ENCODE assay signal across 10 cellular contexts in genomic region chr14:75283884-75284563, GRCh38. TPM values are rescaled to one million over a fixed set of nuclear protein-coding genes. Genes with fewer than 3 reads are reported as not detected.
DNase-seq lines count a peak whose midpoint lies in the region; ATAC-seq, FAIRE-seq and TF ChIP-seq lines count a peak whose summit lies in the region.
"Had no signal": no experiment of that assay in that cellular context is flagged by ENCODE, and none has a peak within 500 bp of the region (broad histone marks: within the 10 kb centered on the region; RNA-seq: fewer than 3 reads in every experiment).

No MANE protein-coding gene starts in this region.

- CTCF ChIA-PET in HepG2 (lab: Yijun Ruan, JAX; ENCODE audit: low intra/inter-chr PET ratio, low total read pairs), result no interaction called here

- intact Hi-C loops in left ventricle myocardium superior (cut with micrococcal nuclease) (no loop called here), HepG2 (cut with micrococcal nuclease; ENCODE audit: unreplicated experiment) (no loop called here)

- H3K27ac ChIP-seq in right atrium auricular region (no peak overlapping the region), HepG2 (ENCODE audit: extremely low read length, insufficient read depth, low read length) (peak overlapping the region; percentile 62)

- H3K27ac Mint-ChIP-seq in endothelial cell (ENCODE audit: unreplicated experiment), result no peak overlapping the region
- H3K27ac Mint-ChIP-seq: activated B cell treated with CpG ODN at 0.5 μM for 24 hours had no signal

- TF ChIP-seq CTCF in right atrium auricular region (IDR thresholded peaks at IDR 0.05), result no peak
- peak; percentile 31; the same call in 1 of the 2 replicates for TF ChIP-seq CTCF in HepG2 (CRISPR knock-in tag; IDR thresholded peaks at IDR 0.05)
- no peak for TF ChIP-seq CTCF in endothelial cell (IDR thresholded peaks at IDR 0.05; ENCODE audit: unreplicated experiment)

- in situ Hi-C loops in HepG2 (cut with HindIII; ENCODE audit: extremely low pct_ligation_motif_present, low pct_unique_long_range_greater_than_20kb), result no loop called here

- 27% methylated on average over 4 of the region's 5 CpGs for WGBS in HepG2 (ENCODE audit: low lambda C conversion rate)

- peak overlapping the region; percentile 61; the same call in 1 of the 2 replicates for H3K9ac ChIP-seq in HepG2 (ENCODE audit: insufficient read depth, low read depth, low read length)

- DNase-seq in right atrium auricular region (ENCODE audit: low spot score), result peak; percentile 92
- DNase-seq in left ventricle myocardium superior, result no peak
- DNase-seq in astrocyte of the hippocampus (ENCODE audit: low read depth, low spot score), result peak; percentile 34
- peak; percentile 44 for DNase-seq in HepG2 (ENCODE audit: low spot score)
- DNase-seq in COLO829 (ENCODE audit: low spot score), result no peak
- no peak for DNase-seq in T-helper 9 cell
- no peak for DNase-seq in endothelial cell (ENCODE audit: low spot score)
- DNase-seq: activated B cell treated with CpG ODN at 0.5 μM for 24 hours, NCI-H774 had no signal

- no peaks in the 10 kb centered on the region for H3K27me3 ChIP-seq in right atrium auricular region
- H3K27me3 ChIP-seq in HepG2 (ENCODE audit: control insufficient read depth in 1 of 2, insufficient read depth in 2 of 2, low read length in 2 of 2), result peaks cover 0 to 3% of the 10 kb centered on the region in 2 experiments; a peak in 2 of 5 replicates

- H3K4me1 Mint-ChIP-seq in endothelial cell (ENCODE audit: unreplicated experiment), result peaks cover 17% of the 10 kb centered on the region

- H3K9me3 Mint-ChIP-seq in endothelial cell (ENCODE audit: unreplicated experiment), result no peaks in the 10 kb centered on the region
- H3K9me3 Mint-ChIP-seq: activated B cell treated with CpG ODN at 0.5 μM for 24 hours had no signal

- H3K36me3 Mint-ChIP-seq in endothelial cell (ENCODE audit: low read depth, unreplicated experiment), result peaks cover 6% of the 10 kb centered on the region

- BruUV-seq in HepG2 (replicated peaks; lab: Mats Ljungman, UMichigan), result no TSS peak

- peaks cover 11% of the 10 kb centered on the region; the same call in 1 of the 2 replicates for H4K20me1 ChIP-seq in HepG2 (ENCODE audit: insufficient read depth, low read length)

- peak overlapping the region; percentile 83 for H3K4me2 ChIP-seq in HepG2 (ENCODE audit: low read depth, low read length)

- H3K4me1 ChIP-seq in right atrium auricular region (peaks cover 2 to 41% of the 10 kb centered on the region in 2 donors), HepG2 (ENCODE audit: insufficient read depth, low read length) (peaks cover 67% of the 10 kb centered on the region)

- TF ChIP-seq RAD21 in HepG2 (CRISPR knock-in tag; IDR thresholded peaks at IDR 0.05), result no peak

- H2AFZ ChIP-seq in HepG2 (ENCODE audit: low read length), result peak overlapping the region; percentile 87

- H3K36me3 ChIP-seq in right atrium auricular region, result peaks cover 37% of the 10 kb centered on the region
- peaks cover 3 to 14% of the 10 kb centered on the region in 2 experiments; a peak in 4 of 5 replicates for H3K36me3 ChIP-seq in HepG2 (replicated peaks in 1 of 2; ENCODE audit: control insufficient read depth in 1 of 2, insufficient read depth in 2 of 2, low read length in 2 of 2)

- ATAC-seq in left ventricle myocardium superior (no peak), HepG2 (peak; percentile 55), HG02571 (IDR thresholded peaks at IDR 0.05; ENCODE audit: unreplicated experiment) (no peak)

- FAIRE-seq in HepG2 (lab: Jason Lieb, UNC), result no peak

- no peak overlapping the region for H3K4me3 Mint-ChIP-seq in endothelial cell (ENCODE audit: unreplicated experiment)
- H3K4me3 Mint-ChIP-seq: activated B cell treated with CpG ODN at 0.5 μM for 24 hours had no signal

- 0 out of 4 replicates have a peak, but pooled peaks of 1 of the 2 experiments have one; percentile 12 for TF ChIP-seq POLR2A in HepG2 (IDR thresholded peaks at IDR 0.05; ENCODE audit: insufficient read depth in 1 of 2, low read depth in 2 of 2, low read length in 2 of 2)

- peaks cover 29% of the 10 kb centered on the region for H3K27me3 Mint-ChIP-seq in endothelial cell (ENCODE audit: unreplicated experiment)

- H3K4me3 ChIP-seq in right atrium auricular region (no peak overlapping the region), HepG2 (replicated peaks in 1 of 3; ENCODE audit: insufficient read depth in 1 of 3, low read depth in 2 of 3, low read length in 3 of 3) (peak overlapping the region in 1 of 3 experiments; percentile 41; a peak in 2 of 6 replicates)

- TF ChIP-seq EP300 in HepG2 (IDR thresholded peaks at IDR 0.05; ENCODE audit: low read depth in 2 of 2, low read length in 2 of 2) (no peak), HepG2 (CRISPR knock-in tag; IDR thresholded peaks at IDR 0.05; ENCODE audit: borderline replicate concordance) (no peak)

- H3K9me3 ChIP-seq in right atrium auricular region, result no peaks in the 10 kb centered on the region
- H3K9me3 ChIP-seq in HepG2 (ENCODE audit: low read length), result no peaks in the 10 kb centered on the region

- POLR2A ChIA-PET in HepG2 (lab: Yijun Ruan, JAX), result interaction anchor here (0.8 to 3.5 kb wide), 2 partner anchors 9 to 12 kb away, joined by 6 to 17 read pairs; no protein-coding TSS in a partner anchor

- no peaks in the 10 kb centered on the region for H3K79me2 ChIP-seq in HepG2 (ENCODE audit: insufficient read depth, low read length)

TF ChIP-seq in HepG2, 621 proteins besides CTCF, POLR2A, EP300 and RAD21 (continues in another document):
- TF ChIP-seq ZNF660 (CRISPR knock-in tag; IDR thresholded peaks at IDR 0.05; ENCODE audit: borderline replicate concordance, low read depth) (no peak), HNRNPLL (IDR thresholded peaks at IDR 0.05; ENCODE audit: low read depth, low read length, poor library complexity, severe bottlenecking) (no peak), ZSCAN31 (CRISPR knock-in tag; IDR thresholded peaks at IDR 0.05; ENCODE audit: low read depth) (no peak), PAWR (CRISPR knock-in tag; IDR thresholded peaks at IDR 0.05; ENCODE audit: borderline replicate concordance) (no peak), JUN (CRISPR knock-in tag; IDR thresholded peaks at IDR 0.05) (no peak), AGO1 (IDR thresholded peaks at IDR 0.05; ENCODE audit: low read depth, low read length, poor library complexity, severe bottlenecking) (no peak), CAMTA2 (CRISPR knock-in tag; IDR thresholded peaks at IDR 0.05; ENCODE audit: borderline replicate concordance) (no peak), ZKSCAN5 (CRISPR knock-in tag; IDR thresholded peaks at IDR 0.05) (no peak), CEBPZ (IDR thresholded peaks at IDR 0.05; ENCODE audit: low read length) (no peak), RCOR2 (CRISPR knock-in tag; IDR thresholded peaks at IDR 0.05) (no peak), MAFK (conservative IDR thresholded peaks at IDR 0.05 in 1 of 2, IDR thresholded peaks at IDR 0.05 in 1 of 2; ENCODE audit: low read length in 2 of 2) (peak in 1 of 2 experiments; percentile 46; a peak in 2 of 4 replicates)

RNA-seq across cellular contexts. Expression of gene FOS, which starts 5.4 kb away (rescaled TPM):
- total RNA-seq in right atrium auricular region, result 100 to 1,000 TPM; 232 to 555 TPM
- total RNA-seq in left ventricle myocardium superior, result 25.4 TPM
- total RNA-seq in HepG2 (2016; rRNA removed; fragmentation: Illumina TruSeq; extraction: Trizol), result 4.3 and 24.2 TPM in 2 replicates
- total RNA-seq in HepG2 (2016; cell fraction: cytosol; rRNA removed; fragmentation: Illumina TruSeq; extraction: Trizol; ENCODE audit: low read depth), result 2.5 and 3.0 TPM in 2 replicates
- 3.4 and 28.3 TPM in 2 replicates for total RNA-seq in HepG2 (2016; cell fraction: insoluble cytoplasmic fraction; rRNA removed; fragmentation: Illumina TruSeq; extraction: Trizol)
- total RNA-seq in HepG2 (2016; cell fraction: membrane; rRNA removed; fragmentation: Illumina TruSeq; extraction: Trizol), result 2.8 and 4.2 TPM in 2 replicates
- 64.4 and 68.6 TPM in 2 replicates for total RNA-seq in HepG2 (2016; cell fraction: nucleus; rRNA removed; fragmentation: Illumina TruSeq; extraction: Trizol)
- polyA plus RNA-seq in HepG2 (2011; rRNA removed), result 15.9 and 26.2 TPM in 2 replicates
- 8.8 and 9.0 TPM in 2 replicates for polyA plus RNA-seq in HepG2 (2011; cell fraction: cytosol; rRNA removed)
- polyA plus RNA-seq in HepG2 (2011; cell fraction: nucleus; rRNA removed), result 83.8 and 92.0 TPM in 2 replicates
- polyA plus RNA-seq in HepG2 (2012), result 4.3 and 4.8 TPM in 2 replicates
- 1.2 and 1.8 TPM in 2 replicates for polyA plus RNA-seq in HepG2 (2016; cell fraction: cytosol; fragmentation: Illumina TruSeq; extraction: Trizol; ENCODE audit: low read depth)
- polyA plus RNA-seq in HepG2 (2016; cell fraction: insoluble cytoplasmic fraction; fragmentation: Illumina TruSeq; extraction: Trizol; ENCODE audit: low read depth), result 5.5 and 10.0 TPM in 2 replicates
- polyA plus RNA-seq in HepG2 (2016; cell fraction: membrane; fragmentation: Illumina TruSeq; extraction: Trizol; ENCODE audit: low read depth), result 2.1 and 3.4 TPM in 2 replicates
- polyA plus RNA-seq in HepG2 (2016; cell fraction: nucleus; fragmentation: Illumina TruSeq; extraction: Trizol; ENCODE audit: insufficient read depth, low read depth), result 101 and 123 TPM in 2 replicates
- 58.4 and 70.4 TPM in 2 replicates for polyA minus RNA-seq in HepG2 (2011; rRNA and poly(A)+ RNA removed; ENCODE audit: low replicate concordance)
- 11.7 and 16.7 TPM in 2 replicates for polyA minus RNA-seq in HepG2 (2011; cell fraction: cytosol; rRNA and poly(A)+ RNA removed)
- 128 and 149 TPM in 2 replicates for polyA minus RNA-seq in HepG2 (2011; cell fraction: nucleus; rRNA and poly(A)+ RNA removed)
- total RNA-seq in endothelial cell (ENCODE audit: unreplicated experiment), result 41.5 TPM

Comparison
In these comparisons a context has a peak if more than half of its experiments do, and no peak if none do; other contexts are left out.
1. DNase-seq: peak in right atrium auricular region (single experiment), astrocyte of the hippocampus (single experiment) and HepG2 (single experiment); none in left ventricle myocardium superior (single experiment), COLO829 (single experiment), T-helper 9 cell (single experiment) and endothelial cell (single experiment).